Comparison of ENCODE assay signal across 14 cellular contexts in the genomic region with DNA sequence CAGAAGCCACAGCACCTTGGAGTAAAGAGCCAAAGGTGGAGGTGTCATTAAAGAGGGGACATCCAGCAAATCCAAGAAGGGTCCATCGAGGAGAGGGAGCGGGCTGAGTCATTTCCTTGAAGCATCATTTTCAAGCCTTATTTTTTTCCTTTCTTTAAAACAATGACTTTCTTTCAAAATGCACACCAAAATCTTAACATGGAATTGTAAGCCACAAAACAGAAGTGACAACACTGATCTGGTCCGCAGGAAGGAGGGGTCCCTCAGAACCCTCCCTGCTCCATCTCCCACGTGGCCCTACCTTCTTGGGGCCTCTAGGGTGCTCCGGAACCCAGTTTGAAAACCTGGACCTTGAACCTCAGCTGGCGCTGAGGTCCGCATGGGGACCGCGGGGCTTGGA. TPM values are rescaled to one million over a fixed set of nuclear protein-coding genes. Genes with fewer than 3 reads are reported as not detected.
DNase-seq lines count a peak whose midpoint lies in the region; ATAC-seq and TF ChIP-seq lines count a peak whose summit lies in the region.
"Had no signal": no experiment of that assay in that cellular context is flagged by ENCODE, and none has a peak within 500 bp of the region (broad histone marks: within the 10 kb centered on the region; RNA-seq: fewer than 3 reads in every experiment).

No MANE protein-coding gene starts in this region.

- H3K4me2 ChIP-seq in PC-9 = peak overlapping the region; percentile 64
- H3K4me2 ChIP-seq in OCI-LY7 (ENCODE audit: low read length) = no peak overlapping the region

- TF ChIP-seq POLR2A in esophagus muscularis mucosa (IDR thresholded peaks at IDR 0.05; ENCODE audit: low read depth) = no peak

- H3F3A ChIP-seq in PC-9 (ENCODE audit: insufficient read depth, low read depth) = peaks cover 61% of the 10 kb centered on the region

- H3K36me3 Mint-ChIP-seq in CD8-positive, alpha-beta T cell = peaks cover 38% of the 10 kb centered on the region

- H3K4me3 Mint-ChIP-seq in CD8-positive, alpha-beta T cell = no peak overlapping the region
- H3K4me3 Mint-ChIP-seq: stimulated activated memory B cell treated with anti-CD40 and anti-IgM and Interleukin-4, amounts not matched to agents 10 μg/mL and 1 μg/mL and 100 μg/mL, for 72 hours had no signal

- no TSS peak for BruUV-seq in PC-9 (replicated peaks; lab: Mats Ljungman, UMichigan)
- no TSS peak for BruUV-seq in A673 (replicated peaks; lab: Mats Ljungman, UMichigan)
- BruUV-seq in OCI-LY7 (replicated peaks; lab: Mats Ljungman, UMichigan) = no TSS peak

- H3K4me3 ChIP-seq in CD8-positive, alpha-beta T cell (ENCODE audit: low read depth, low read length) = no peak overlapping the region
- no peak overlapping the region; the same call in 1 of the 2 replicates for H3K4me3 ChIP-seq in PC-9
- no peak overlapping the region for H3K4me3 ChIP-seq in esophagus muscularis mucosa
- H3K4me3 ChIP-seq in psoas muscle = no peak overlapping the region
- H3K4me3 ChIP-seq in A673 (ENCODE audit: low read depth, low read length, poor library complexity, severe bottlenecking) = no peak overlapping the region
- no peak overlapping the region for H3K4me3 ChIP-seq in OCI-LY7 (ENCODE audit: low read depth, low read length, poor library complexity, severe bottlenecking)
- H3K4me3 ChIP-seq: adrenal gland had no signal

- no peaks in the 10 kb centered on the region for H3K9me3 ChIP-seq in CD8-positive, alpha-beta T cell (ENCODE audit: low read length)
- H3K9me3 ChIP-seq in PC-9 (ENCODE audit: insufficient read depth, low read depth) (no peaks in the 10 kb centered on the region), esophagus muscularis mucosa (no peaks in the 10 kb centered on the region), psoas muscle (no peaks in the 10 kb centered on the region), A673 (ENCODE audit: low read depth, low read length, poor library complexity, severe bottlenecking) (no peaks in the 10 kb centered on the region), OCI-LY7 (ENCODE audit: low read length) (no peaks in the 10 kb centered on the region)
- H3K9me3 ChIP-seq: adrenal gland had no signal

- H3K9me2 ChIP-seq in PC-9 (ENCODE audit: insufficient read depth) (no peaks in the 10 kb centered on the region), OCI-LY7 (ENCODE audit: insufficient read depth, low read length) (no peaks in the 10 kb centered on the region)

- no peak overlapping the region for H3K27ac ChIP-seq in CD8-positive, alpha-beta T cell (ENCODE audit: low read depth, low read length)
- peak overlapping the region; percentile 68; the same call in 1 of the 2 replicates for H3K27ac ChIP-seq in PC-9
- peak overlapping the region; percentile 92 to 95 (median 94) for H3K27ac ChIP-seq in esophagus muscularis mucosa (replicated peaks in 1 of 4)
- H3K27ac ChIP-seq in psoas muscle = peak overlapping the region; percentile 71
- H3K27ac ChIP-seq in A673 (ENCODE audit: low read depth, low read length, poor library complexity, severe bottlenecking) = no peak overlapping the region
- no peak overlapping the region for H3K27ac ChIP-seq in OCI-LY7 (ENCODE audit: low read depth, low read length, poor library complexity, severe bottlenecking)
- H3K27ac ChIP-seq: HL-60 had no signal

- CTCF ChIA-PET in CD8-positive, alpha-beta T cell (lab: Charles Lee) = interaction anchor here (1.0 to 10.9 kb wide), 5 partner anchors 9 to 196 kb away, joined by 3 to 174 read pairs (median 4); a partner anchor contains a TSS
- CTCF ChIA-PET in PC-9 (lab: Charles Lee) = no interaction called here
- CTCF ChIA-PET in A673 (lab: Charles Lee) = no interaction called here
- CTCF ChIA-PET in OCI-LY7 (lab: Charles Lee; ENCODE audit: unreplicated experiment) = no interaction called here

- WGBS in esophagus muscularis mucosa = 78% methylated on average over 9 of the region's 9 CpGs
- WGBS in psoas muscle, 3 donors = 78 to 83% (median 82%) methylated on average over 9 of the region's 9 CpGs

- H3K79me2 ChIP-seq in PC-9 (ENCODE audit: low read depth) (peaks cover 88% of the 10 kb centered on the region), OCI-LY7 (ENCODE audit: insufficient read depth, low read depth, low read length) (no peaks in the 10 kb centered on the region)

- H3K4me1 Mint-ChIP-seq in CD8-positive, alpha-beta T cell (ENCODE audit: low read depth) = peaks cover 56% of the 10 kb centered on the region

- no peak for ATAC-seq in CD8-positive, alpha-beta T cell
- no peak for ATAC-seq in psoas muscle
- no peak for ATAC-seq in GM21825 (IDR thresholded peaks at IDR 0.05; ENCODE audit: unreplicated experiment)
- no peak for ATAC-seq in HG02759 (IDR thresholded peaks at IDR 0.05; ENCODE audit: unreplicated experiment)
- ATAC-seq: stimulated activated memory B cell treated with anti-CD40 and anti-IgM and Interleukin-4, amounts not matched to agents 10 μg/mL and 1 μg/mL and 100 μg/mL, for 72 hours had no signal

- TF ChIP-seq CTCF in CD8-positive, alpha-beta T cell (IDR thresholded peaks at IDR 0.05) = no peak
- TF ChIP-seq CTCF in PC-9 (conservative IDR thresholded peaks at IDR 0.05) = no peak
- TF ChIP-seq CTCF in esophagus muscularis mucosa (IDR thresholded peaks at IDR 0.05) = no peak
- no peak for TF ChIP-seq CTCF in psoas muscle (IDR thresholded peaks at IDR 0.05)
- no peak for TF ChIP-seq CTCF in A673 (conservative IDR thresholded peaks at IDR 0.05; ENCODE audit: low read depth, low read length)
- TF ChIP-seq CTCF in OCI-LY7 (conservative IDR thresholded peaks at IDR 0.05; ENCODE audit: low read length) = no peak

- intact Hi-C loops in CD8-positive, alpha-beta T cell (cut with DNase I, micrococcal nuclease) = no loop called here
- intact Hi-C loops in PC-9 (cut with micrococcal nuclease; ENCODE audit: unreplicated experiment) = no loop called here
- intact Hi-C loops in esophagus muscularis mucosa (cut with DNase I) = no loop called here
- intact Hi-C loops in psoas muscle (cut with DNase I) = no loop called here
- intact Hi-C loops in A673 (cut with micrococcal nuclease; ENCODE audit: unreplicated experiment) = no loop called here
- intact Hi-C loops in OCI-LY7 (cut with micrococcal nuclease; ENCODE audit: unreplicated experiment) = no loop called here

- H4K20me1 ChIP-seq in PC-9 (ENCODE audit: insufficient read depth) = no peaks in the 10 kb centered on the region
- H4K20me1 ChIP-seq in OCI-LY7 (ENCODE audit: insufficient read depth, low read length) = no peaks in the 10 kb centered on the region

- no peak for DNase-seq in CD8-positive, alpha-beta T cell
- no peak for DNase-seq in PC-9
- DNase-seq in esophagus muscularis mucosa (ENCODE audit: extremely low spot score) = no peak
- no peak for DNase-seq in psoas muscle
- no peak for DNase-seq in A673 (ENCODE audit: low spot score)
- DNase-seq in OCI-LY7 (ENCODE audit: low spot score) = no peak
- DNase-seq: adrenal gland; NCI-H2081 treated with DMSO at 0.1 percent for 48 hours; stimulated activated CD4-positive, alpha-beta T cell treated with anti-CD3 and anti-CD28 coated beads, Interleukin-4, amount 100 ng/mL, for 24 hours had no signal

- no peak for TF ChIP-seq EP300 in esophagus muscularis mucosa (IDR thresholded peaks at IDR 0.05)

- POLR2A ChIA-PET in CD8-positive, alpha-beta T cell (lab: Charles Lee) = interaction anchor here (1.3 to 4.9 kb wide), 2 partner anchors 9 to 15 kb away, joined by 4 to 73 read pairs; a partner anchor contains a TSS
- POLR2A ChIA-PET in PC-9 (lab: Charles Lee; ENCODE audit: unreplicated experiment) (no interaction called here), A673 (lab: Charles Lee; ENCODE audit: low non-redundant PET) (no interaction called here), OCI-LY7 (lab: Charles Lee) (no interaction called here)

- no peak overlapping the region for H2AFZ ChIP-seq in PC-9
- no peak overlapping the region for H2AFZ ChIP-seq in OCI-LY7 (ENCODE audit: low read length)

- H3K36me3 ChIP-seq in CD8-positive, alpha-beta T cell (ENCODE audit: insufficient read depth, low read length) = no peaks in the 10 kb centered on the region
- H3K36me3 ChIP-seq in PC-9 (ENCODE audit: low read depth) (peaks cover 18% of the 10 kb centered on the region), esophagus muscularis mucosa (peaks cover 0 to 39% (median 8%) of the 10 kb centered on the region in 4 donors), psoas muscle (ENCODE audit: insufficient read depth in 1 of 2, low read depth in 1 of 2) (peaks cover 0 to 9% of the 10 kb centered on the region in 2 donors), A673 (ENCODE audit: insufficient read depth, low read length, poor library complexity, severe bottlenecking) (no peaks in the 10 kb centered on the region), OCI-LY7 (ENCODE audit: insufficient read depth, low read length) (no peaks in the 10 kb centered on the region)
- H3K36me3 ChIP-seq: adrenal gland had no signal

- H3K27me3 ChIP-seq in CD8-positive, alpha-beta T cell (ENCODE audit: insufficient read depth, low read length) = no peaks in the 10 kb centered on the region
- no peaks in the 10 kb centered on the region for H3K27me3 ChIP-seq in PC-9 (ENCODE audit: insufficient read depth, low read depth)
- H3K27me3 ChIP-seq in esophagus muscularis mucosa = no peaks in the 10 kb centered on the region
- H3K27me3 ChIP-seq in psoas muscle (ENCODE audit: insufficient read depth in 3 of 3, low read length in 2 of 3) = no peaks in the 10 kb centered on the region
- no peaks in the 10 kb centered on the region for H3K27me3 ChIP-seq in A673 (replicated peaks; ENCODE audit: insufficient read depth, low read depth, low read length, poor library complexity)
- H3K27me3 ChIP-seq: adrenal gland had no signal

- peak overlapping the region; percentile 95 for H3K27ac Mint-ChIP-seq in CD8-positive, alpha-beta T cell
- H3K27ac Mint-ChIP-seq: stimulated activated memory B cell treated with anti-CD40 and anti-IgM and Interleukin-4, amounts not matched to agents 10 μg/mL and 1 μg/mL and 100 μg/mL, for 72 hours had no signal

- peaks cover 36% of the 10 kb centered on the region for H3K4me1 ChIP-seq in CD8-positive, alpha-beta T cell (ENCODE audit: insufficient read depth, low read length)
- H3K4me1 ChIP-seq in PC-9 (replicated peaks; ENCODE audit: insufficient read depth) (peaks cover 66% of the 10 kb centered on the region), esophagus muscularis mucosa (peaks cover 72 to 79% (median 74%) of the 10 kb centered on the region in 4 donors), psoas muscle (peaks cover 62% of the 10 kb centered on the region), A673 (ENCODE audit: insufficient read depth, low read length, poor library complexity, severe bottlenecking) (no peaks in the 10 kb centered on the region), OCI-LY7 (ENCODE audit: insufficient read depth, low read length, poor library complexity, severe bottlenecking) (no peaks in the 10 kb centered on the region)

- H3K9me3 Mint-ChIP-seq in CD8-positive, alpha-beta T cell = no peaks in the 10 kb centered on the region

- no peaks in the 10 kb centered on the region for H3K27me3 Mint-ChIP-seq in CD8-positive, alpha-beta T cell (ENCODE audit: low read depth)

RNA-seq across cellular contexts. Expression of a gene that starts 14.8 kb away (rescaled TPM):
- total RNA-seq in CD8-positive, alpha-beta T cell = 100 to 1,000 TPM; 126 to 129 TPM
- total RNA-seq in PC-9 (2021) (144 and 154 TPM in 2 replicates), esophagus muscularis mucosa (100 to 1,000 TPM; 130 to 237 (median 200) TPM), psoas muscle (10 to 100 TPM; 21.7 to 78.7 (median 54.9) TPM), A673 (2021) (2.4 TPM in 2 replicates), OCI-LY7 (2022) (not detected in 2 replicates)
- 10 to 100 TPM; 27.2 to 65.1 (median 28.3) TPM for polyA plus RNA-seq in psoas muscle
- not detected in 2 replicates for total RNA-seq in OCI-LY7 (2014; rRNA removed; shearing (Covaris generic))

RNA-seq across cellular contexts. Expression of a gene that starts 40.7 kb away (rescaled TPM):
- total RNA-seq in CD8-positive, alpha-beta T cell = not detected
- not detected in 2 replicates for total RNA-seq in PC-9 (2021)
- not detected for total RNA-seq in esophagus muscularis mucosa
- total RNA-seq in psoas muscle = not detected
- polyA plus RNA-seq in psoas muscle = not detected
- 0.43 TPM in 1 of 2 replicates, not detected in the other for total RNA-seq in A673 (2021)
- not detected in 2 replicates for total RNA-seq in OCI-LY7 (2014; rRNA removed; shearing (Covaris generic))
- total RNA-seq in OCI-LY7 (2022) = not detected in 2 replicates
- total RNA-seq: adrenal gland, H4 had no signal

Comparison
In these comparisons a context has a peak if more than half of its experiments do, and no peak if none do; other contexts are left out.
1. H3K27ac ChIP-seq: peak in PC-9 (single experiment), esophagus muscularis mucosa (4 of 4) and psoas muscle (single experiment); none in CD8-positive, alpha-beta T cell (single experiment), A673 (single experiment) and OCI-LY7 (single experiment).